ENCODE assay signal across 1 cellular context in the genomic region with DNA sequence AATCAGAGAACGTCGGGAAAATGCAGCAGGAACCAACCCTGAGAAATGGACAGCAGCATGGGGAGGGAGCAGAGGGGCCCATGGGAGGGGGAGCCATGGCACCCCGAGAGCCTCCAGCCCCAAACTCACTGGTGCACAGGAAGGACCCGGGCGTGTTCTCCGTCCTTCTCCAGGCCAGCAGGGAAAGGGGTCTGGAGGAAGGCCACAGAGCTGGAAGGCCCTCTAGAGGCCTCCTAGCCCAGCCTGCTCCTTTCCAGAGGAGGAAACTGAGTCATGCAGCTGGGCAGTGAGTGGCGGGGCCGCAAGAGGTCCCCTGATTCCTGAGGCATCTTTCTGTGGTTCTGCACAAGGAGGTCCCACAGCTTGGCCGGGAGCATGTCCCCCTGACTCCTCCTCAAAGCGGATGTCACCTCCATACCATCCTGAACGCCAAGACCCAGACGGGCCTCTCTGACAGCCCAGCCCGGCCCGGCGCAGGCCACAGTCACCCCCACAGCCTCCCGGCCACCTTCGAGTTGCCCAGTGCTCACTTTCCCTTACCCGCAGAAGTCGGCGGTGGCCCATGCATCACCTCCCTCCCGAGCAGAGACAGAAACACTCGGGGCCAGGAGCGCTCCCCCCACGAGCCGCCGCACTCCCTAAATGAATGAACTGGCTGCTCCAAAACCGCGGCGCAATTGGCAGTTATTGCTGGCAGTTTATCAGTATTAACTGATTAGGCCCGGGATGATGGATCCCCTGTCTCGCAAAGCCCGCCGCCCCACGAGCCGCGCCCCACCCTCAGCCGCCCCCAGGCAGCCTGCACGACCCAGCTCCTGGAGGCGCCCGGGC.
TF ChIP-seq lines count a peak whose summit lies in the region.

No MANE protein-coding gene starts in this region.

TF ChIP-seq in SK-N-SH treated with all-trans-retinoic acid at 6 μM for 48 hours, 23 proteins besides CTCF, POLR2A, EP300 and RAD21 (continued from another document):
- TF ChIP-seq, protein P1, sequence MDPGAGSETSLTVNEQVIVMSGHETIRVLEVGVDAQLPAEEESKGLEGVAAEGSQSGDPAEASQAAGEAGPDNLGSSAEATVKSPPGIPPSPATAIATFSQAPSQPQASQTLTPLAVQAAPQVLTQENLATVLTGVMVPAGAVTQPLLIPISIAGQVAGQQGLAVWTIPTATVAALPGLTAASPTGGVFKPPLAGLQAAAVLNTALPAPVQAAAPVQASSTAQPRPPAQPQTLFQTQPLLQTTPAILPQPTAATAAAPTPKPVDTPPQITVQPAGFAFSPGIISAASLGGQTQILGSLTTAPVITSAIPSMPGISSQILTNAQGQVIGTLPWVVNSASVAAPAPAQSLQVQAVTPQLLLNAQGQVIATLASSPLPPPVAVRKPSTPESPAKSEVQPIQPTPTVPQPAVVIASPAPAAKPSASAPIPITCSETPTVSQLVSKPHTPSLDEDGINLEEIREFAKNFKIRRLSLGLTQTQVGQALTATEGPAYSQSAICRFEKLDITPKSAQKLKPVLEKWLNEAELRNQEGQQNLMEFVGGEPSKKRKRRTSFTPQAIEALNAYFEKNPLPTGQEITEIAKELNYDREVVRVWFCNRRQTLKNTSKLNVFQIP (CRISPR knock-in tag; IDR thresholded peaks at IDR 0.05; ENCODE audit: borderline replicate concordance, low read depth) = no peak
- no peak for TF ChIP-seq ZNF565 (CRISPR knock-in tag; conservative IDR thresholded peaks at IDR 0.05; ENCODE audit: low read depth)
- no peak for TF ChIP-seq ESRRG (CRISPR knock-in tag; IDR thresholded peaks at IDR 0.05)
